8 cellular contexts compared by ENCODE assay signal in the genomic region with DNA sequence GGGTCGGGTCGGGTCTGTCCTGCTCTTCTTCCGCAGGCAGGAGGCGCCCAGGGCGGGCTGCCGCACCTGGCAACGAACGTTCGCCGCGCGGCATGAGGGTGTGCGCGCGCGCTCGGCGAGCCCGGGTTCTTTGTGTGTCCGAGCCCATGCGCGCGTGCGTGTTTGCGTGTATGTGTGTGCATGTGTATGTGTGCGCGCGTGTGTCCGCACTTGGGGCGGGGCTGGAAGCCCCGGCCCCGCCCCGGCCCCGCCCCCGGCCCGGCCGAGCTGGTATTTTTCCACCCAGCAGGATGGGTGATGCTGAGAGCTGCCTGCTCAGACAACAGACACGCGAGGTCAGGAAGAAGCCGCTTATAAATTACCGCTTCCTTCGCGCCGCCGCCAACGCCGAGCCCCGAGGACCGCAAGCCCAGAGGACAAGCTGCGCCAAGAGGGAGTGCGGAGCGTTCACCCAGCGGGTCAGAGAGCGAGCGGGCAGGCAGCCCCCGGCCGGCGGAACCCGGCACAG. TPM values are rescaled to one million over a fixed set of nuclear protein-coding genes. Genes with fewer than 3 reads are reported as not detected.
DNase-seq lines count a peak whose midpoint lies in the region; ATAC-seq and TF ChIP-seq lines count a peak whose summit lies in the region.

A gene (plus strand): TSS at position 303 of the 508 bp plus-strand sequence. CDS start 41,029 bp downstream, outside the sequence.

- POLR2A ChIA-PET in activated B cell treated with CpG ODN at 0.5 μM for 24 hours (lab: Charles Lee), result interaction anchor here (0.6 to 16.3 kb wide), 13 partner anchors 9 to 697 kb away, joined by 3 to 377 read pairs (median 5); a partner anchor contains a TSS

- TF ChIP-seq CTCF in AG10803 (conservative IDR thresholded peaks at IDR 0.05; ENCODE audit: low read length), result peak; percentile 30
- TF ChIP-seq CTCF in activated B cell treated with CpG ODN at 0.5 μM for 24 hours (IDR thresholded peaks at IDR 0.05), result no peak

- in situ Hi-C loops in GM18951 (cut with MboI; ENCODE audit: low sequenced_read_pairs, unreplicated experiment), result no loop called here

- ATAC-seq in HG03175 (IDR thresholded peaks at IDR 0.05; ENCODE audit: unreplicated experiment), result peak; percentile 71
- peak; percentile 80 for ATAC-seq in activated B cell treated with CpG ODN at 0.5 μM for 24 hours (ENCODE audit: low read depth)

- CTCF ChIA-PET in activated B cell treated with CpG ODN at 0.5 μM for 24 hours (lab: Charles Lee), result interaction anchor here (0.8 to 3.0 kb wide), 11 partner anchors 14 to 506 kb away, joined by 3 to 24 read pairs (median 4); no protein-coding TSS in a partner anchor

- H3K4me3 Mint-ChIP-seq in activated B cell treated with CpG ODN at 0.5 μM for 24 hours, result peak within 1 kb of the TSS; percentile 94

- peak; percentile 84 for TF ChIP-seq POLR2A in GM18951 (IDR thresholded peaks at IDR 0.05; ENCODE audit: extremely low read depth, insufficient read depth, insufficient read length)

- H3K27me3 Mint-ChIP-seq in activated B cell treated with CpG ODN at 0.5 μM for 24 hours, result no peaks in the 10 kb centered on the region

- H3K4me3 ChIP-seq in AG10803 (ENCODE audit: low read length), result peak within 1 kb of the TSS; percentile 94

- peak within 1 kb of the TSS; percentile 86 for H3K27ac ChIP-seq in caudate nucleus (ENCODE audit: low read depth, low read length)

- peak; percentile 95 for DNase-seq in AG10803 (ENCODE audit: low read depth)
- peak; percentile 90 for DNase-seq in NCI-H226
- DNase-seq in activated B cell treated with CpG ODN at 0.5 μM for 24 hours, result peak; percentile 91
- DNase-seq in caudate nucleus (lab: John Stamatoyannopoulos, UW), result peak in 60 of 61 donors; percentile 39 to 96 (median 86)
- peak; percentile 96 for DNase-seq in iris pigment epithelial cell (ENCODE audit: low read depth)
- peak; percentile 90 to 91 for DNase-seq in stimulated activated CD4-positive, alpha-beta T cell treated with anti-CD3 and anti-CD28 coated beads, Interleukin-12 subunit alpha, Interleukin-12 subunit beta, amount 100 ng/mL, for 24 hours (ENCODE audit: low read depth in 2 of 2)

- H3K4me1 Mint-ChIP-seq in activated B cell treated with CpG ODN at 0.5 μM for 24 hours, result peaks cover 62% of the 10 kb centered on the region

- H3K36me3 Mint-ChIP-seq in activated B cell treated with CpG ODN at 0.5 μM for 24 hours (ENCODE audit: low read depth), result peaks cover 25% of the 10 kb centered on the region

- no peaks in the 10 kb centered on the region for H3K9me3 Mint-ChIP-seq in activated B cell treated with CpG ODN at 0.5 μM for 24 hours

- intact Hi-C loops in activated B cell treated with CpG ODN at 0.5 μM for 24 hours (cut with micrococcal nuclease), result loop anchor here (1.0 to 5.0 kb wide), 12 partner anchors 11 to 663 kb away; a partner anchor contains a TSS

- peak within 1 kb of the TSS; percentile 95 for H3K27ac Mint-ChIP-seq in activated B cell treated with CpG ODN at 0.5 μM for 24 hours

RNA-seq across cellular contexts. Expression of the gene that starts here (rescaled TPM):
- total RNA-seq in activated B cell treated with CpG ODN at 0.5 μM for 24 hours, result 67.2 and 67.3 TPM in 2 replicates

Comparison
In these comparisons a context has a peak if more than half of its experiments do, and no peak if none do; other contexts are left out.
1. Peak in every context shown above with its lines: DNase-seq, ATAC-seq, H3K4me3 ChIP-seq and H3K27ac ChIP-seq.